Comparison of ENCODE assay signal across 8 cellular contexts in the genomic region with DNA sequence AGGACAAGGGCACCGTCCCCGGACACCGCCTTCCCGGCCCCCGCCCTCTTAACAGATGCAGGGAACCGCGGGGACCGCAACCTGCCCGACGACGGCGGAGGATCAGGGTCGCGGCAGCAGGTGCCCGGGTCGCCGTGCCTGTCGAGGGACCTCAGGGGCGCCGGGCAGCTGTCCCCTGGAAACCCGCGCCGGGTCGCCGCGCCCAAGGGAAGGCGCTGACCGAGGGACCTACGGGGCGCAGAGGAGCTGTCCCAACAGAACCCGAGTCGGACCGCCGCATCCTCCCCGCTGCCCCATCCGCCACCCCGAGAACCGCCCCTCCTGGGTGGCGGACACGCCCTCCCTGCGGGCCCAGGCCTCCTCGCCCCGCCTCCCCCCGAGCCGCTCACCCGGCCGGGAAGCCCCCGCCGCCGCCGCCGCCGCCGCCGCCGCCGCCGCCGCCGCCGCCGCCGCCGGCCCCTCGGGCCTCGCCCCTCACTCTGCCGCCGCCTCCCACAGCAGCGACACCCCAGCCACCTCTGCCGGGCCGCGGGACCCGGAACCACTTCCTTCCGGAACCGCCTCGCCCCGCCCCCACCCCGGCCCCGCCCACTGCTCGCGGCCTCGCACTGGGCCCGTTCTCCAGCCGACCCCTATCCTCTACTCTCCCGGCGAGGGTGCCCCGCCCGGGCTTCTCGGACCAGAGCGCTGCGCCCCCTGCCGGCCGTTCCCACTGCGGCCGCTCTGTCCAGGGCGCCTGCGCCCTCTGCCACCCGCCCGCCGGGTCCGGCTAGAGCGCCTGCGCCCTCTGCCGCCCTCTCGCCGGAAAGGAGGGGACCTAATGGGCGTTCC. TPM values are rescaled to one million over a fixed set of nuclear protein-coding genes. Genes with fewer than 3 reads are reported as not detected.
DNase-seq lines count a peak whose midpoint lies in the region; ATAC-seq and TF ChIP-seq lines count a peak whose summit lies in the region.

A gene (minus strand): TSS at position 543 of the 831 bp plus-strand sequence. CDS start 20,797 bp downstream, outside the sequence.

- TF ChIP-seq POLR2A in vagina (IDR thresholded peaks at IDR 0.05) = no peak

- H3K4me1 ChIP-seq in right cardiac atrium (ENCODE audit: control insufficient read depth, insufficient read depth, low read length) = peaks cover 3% of the 10 kb centered on the region
- H3K4me1 ChIP-seq in rectal smooth muscle tissue (ENCODE audit: control insufficient read depth, insufficient read depth, low read length) = no peaks in the 10 kb centered on the region
- peaks cover 4% of the 10 kb centered on the region for H3K4me1 ChIP-seq in vagina

- H3K4me3 ChIP-seq in right cardiac atrium (ENCODE audit: low read length) (peak within 1 kb of the TSS; percentile 76), rectal smooth muscle tissue (ENCODE audit: low read length) (peak within 1 kb of the TSS; percentile 71), vagina (peak within 1 kb of the TSS; percentile 57 to 75)

- H3K36me3 ChIP-seq in rectal smooth muscle tissue (ENCODE audit: control insufficient read depth, insufficient read depth, low read length) = no peaks in the 10 kb centered on the region
- H3K36me3 ChIP-seq in vagina = no peaks in the 10 kb centered on the region

- H3K27me3 ChIP-seq in right cardiac atrium (ENCODE audit: control insufficient read depth, insufficient read depth) (no peaks in the 10 kb centered on the region), rectal smooth muscle tissue (ENCODE audit: control insufficient read depth, insufficient read depth, low read length) (no peaks in the 10 kb centered on the region), vagina (no peaks in the 10 kb centered on the region)

- DNase-seq in GM13977 (ENCODE audit: low spot score) (peak; percentile 95), NCI-H1417 treated with DMSO at 0.1 percent for 48 hours (lab: John Stamatoyannopoulos, UW) (peak; percentile 63), T-helper 1 cell (peak; percentile 71 to 89 (median 76)), amygdala (lab: John Stamatoyannopoulos, UW) (peak; percentile 9 to 89 (median 70)), right cardiac atrium (peak; percentile 90 to 96 (median 96)), vagina (ENCODE audit: extremely low spot score in 2 of 2) (no peak)

- H3K9ac ChIP-seq in rectal smooth muscle tissue (ENCODE audit: low read length) = no peak within 1 kb of the TSS

- ATAC-seq in HG02840 (IDR thresholded peaks at IDR 0.05; ENCODE audit: low FRiP score, unreplicated experiment) (peak; percentile 87), right cardiac atrium (peak; percentile 99 to 100)

- no peaks in the 10 kb centered on the region for H3K9me3 ChIP-seq in right cardiac atrium (ENCODE audit: control insufficient read depth, low read length)
- H3K9me3 ChIP-seq in vagina = no peaks in the 10 kb centered on the region

- TF ChIP-seq CTCF in GM13977 (IDR thresholded peaks at IDR 0.05; ENCODE audit: extremely low read depth, insufficient read depth, missing control alignments) = peak; percentile 80
- peak; percentile 58 to 77 (median 63) for TF ChIP-seq CTCF in vagina (IDR thresholded peaks at IDR 0.05)

- intact Hi-C loops in right cardiac atrium (cut with DNase I) = no loop called here
- intact Hi-C loops in vagina (cut with DNase I) = no loop called here

- 1% methylated on average over 66 of the region's 107 CpGs for WGBS in right cardiac atrium

- H3K27ac ChIP-seq in right cardiac atrium (ENCODE audit: low read length) (peak within 1 kb of the TSS; percentile 84), rectal smooth muscle tissue (ENCODE audit: low read depth, low read length) (peak within 1 kb of the TSS; percentile 65), vagina (peak within 1 kb of the TSS; percentile 83)

- in situ Hi-C loops in GM13977 (cut with MboI; ENCODE audit: low pct_unique_long_range_greater_than_20kb, low sequenced_read_pairs, unreplicated experiment) = no loop called here

RNA-seq across cellular contexts. Expression of the gene that starts here (rescaled TPM):
- 1 to 10 TPM; 7.3 to 8.4 (median 8.2) TPM for total RNA-seq in right cardiac atrium
- 2.8 TPM for polyA plus RNA-seq in right cardiac atrium
- total RNA-seq in vagina = 11.8 TPM

Comparison
In these comparisons a context has a peak if more than half of its experiments do, and no peak if none do; other contexts are left out.
1. DNase-seq: peak in GM13977 (single experiment), NCI-H1417 treated with DMSO at 0.1 percent for 48 hours (single experiment), T-helper 1 cell (5 of 5), amygdala (56 of 56) and right cardiac atrium (3 of 3); none in vagina (0 of 2).
2. Peak in every context shown above with its lines, with median percentiles within 50 percentile points of each other: H3K27ac ChIP-seq and H3K4me3 ChIP-seq.